19 cellular contexts compared by ENCODE assay signal in genomic region chr3:122085666-122086065, GRCh38. TPM values are rescaled to one million over a fixed set of nuclear protein-coding genes. Genes with fewer than 3 reads are reported as not detected.
DNase-seq lines count a peak whose midpoint lies in the region; ATAC-seq, FAIRE-seq and TF ChIP-seq lines count a peak whose summit lies in the region.
"Had no signal": no experiment of that assay in that cellular context is flagged by ENCODE, and none has a peak within 500 bp of the region (broad histone marks: within the 10 kb centered on the region; RNA-seq: fewer than 3 reads in every experiment).

No MANE protein-coding gene starts in this region.

- H3K27ac Mint-ChIP-seq in neural progenitor cell, result no peak overlapping the region
- H3K27ac Mint-ChIP-seq: naive thymus-derived CD8-positive, alpha-beta T cell had no signal

- no peaks in the 10 kb centered on the region for H4K20me1 ChIP-seq in BLaER1
- H4K20me1 ChIP-seq in OCI-LY3 (ENCODE audit: insufficient read depth, low read length), result no peaks in the 10 kb centered on the region
- H4K20me1 ChIP-seq in neural progenitor cell (ENCODE audit: low read depth), result no peaks in the 10 kb centered on the region

- H3K9me3 ChIP-seq in BLaER1 (no peaks in the 10 kb centered on the region), OCI-LY3 (ENCODE audit: insufficient read depth, low read length) (no peaks in the 10 kb centered on the region), neural progenitor cell (ENCODE audit: low read depth) (no peaks in the 10 kb centered on the region)
- H3K9me3 ChIP-seq: lower lobe of right lung, prostate gland, SK-N-SH had no signal

- DNase-seq in GM12892 (ENCODE audit: insufficient read length) (no peak), epithelial cell of esophagus (ENCODE audit: low read depth) (peak; percentile 7), neural progenitor cell (ENCODE audit: low spot score) (no peak)
- no peak for DNase-seq in stimulated activated CD4-positive, alpha-beta T cell treated with anti-CD3 and anti-CD28 coated beads, Interleukin-4, amount 100 ng/mL, for 1 hour
- DNase-seq: dermis blood vessel endothelial cell; DMS79 treated with DMSO at 0.1 percent for 48 hours; glutamatergic neuron; lower lobe of right lung; naive thymus-derived CD8-positive, alpha-beta T cell; NCI-H1417 treated with DMSO at 0.1 percent for 48 hours; NCI-H226; SK-N-SH; stimulated activated CD4-positive, alpha-beta T cell treated with anti-CD3 and anti-CD28 coated beads, Interleukin-12 subunit alpha, Interleukin-12 subunit beta, amount 100 ng/mL, for 4 hours; WERI-Rb-1 had no signal

- H2AFZ ChIP-seq in OCI-LY3 (ENCODE audit: low read depth, low read length) (no peak overlapping the region), neural progenitor cell (replicated peaks) (no peak overlapping the region)

- H3K9ac ChIP-seq in BLaER1 (no peak overlapping the region), OCI-LY3 (ENCODE audit: low read length) (no peak overlapping the region; the same call in 1 of the 2 replicates), neural progenitor cell (no peak overlapping the region)
- H3K9ac ChIP-seq: SK-N-SH had no signal

- peak; percentile 74 for FAIRE-seq in GM12892 (lab: Jason Lieb, UNC)
- FAIRE-seq: astrocyte had no signal

- H3K27ac ChIP-seq in BLaER1 (no peak overlapping the region), OCI-LY3 (ENCODE audit: low read length) (peak overlapping the region; percentile 25; the same call in 1 of the 2 replicates), neural progenitor cell (no peak overlapping the region)
- H3K27ac ChIP-seq: lower lobe of right lung, prostate gland, WERI-Rb-1 had no signal

- H3K4me2 ChIP-seq in BLaER1 (peak overlapping the region; percentile 33), OCI-LY3 (ENCODE audit: low read length) (peak overlapping the region; percentile 59), neural progenitor cell (no peak overlapping the region)
- H3K4me2 ChIP-seq: SK-N-SH had no signal

- no peaks in the 10 kb centered on the region for H3F3A ChIP-seq in neural progenitor cell (ENCODE audit: low read depth)

- no peaks in the 10 kb centered on the region for H3K27me3 ChIP-seq in BLaER1
- no peaks in the 10 kb centered on the region for H3K27me3 ChIP-seq in OCI-LY3 (ENCODE audit: low read depth, low read length)
- H3K27me3 ChIP-seq in neural progenitor cell, result no peaks in the 10 kb centered on the region

- no peak overlapping the region for H3K4me3 ChIP-seq in BLaER1
- no peak overlapping the region for H3K4me3 ChIP-seq in OCI-LY3 (ENCODE audit: low read length)
- no peak overlapping the region for H3K4me3 ChIP-seq in epithelial cell of esophagus (ENCODE audit: low read length)
- no peak overlapping the region for H3K4me3 ChIP-seq in neural progenitor cell
- H3K4me3 ChIP-seq: lower lobe of right lung, prostate gland had no signal

- TF ChIP-seq POLR2A in GM12892 (IDR thresholded peaks at IDR 0.05; ENCODE audit: low read depth, low read length), result no peak

- ATAC-seq in GM21526 (IDR thresholded peaks at IDR 0.05; ENCODE audit: low FRiP score, unreplicated experiment), result no peak
- ATAC-seq: naive thymus-derived CD8-positive, alpha-beta T cell had no signal

- TF ChIP-seq CTCF in OCI-LY3 (IDR thresholded peaks at IDR 0.05; ENCODE audit: low read depth, low read length) (no peak), epithelial cell of esophagus (IDR thresholded peaks at IDR 0.05; ENCODE audit: insufficient read depth, low read depth, low read length, missing control alignments) (no peak), neural progenitor cell (IDR thresholded peaks at IDR 0.05) (no peak)

- no peaks in the 10 kb centered on the region for H3K4me1 Mint-ChIP-seq in neural progenitor cell

- H3K79me2 ChIP-seq in OCI-LY3 (ENCODE audit: low read length), result peaks cover 63% of the 10 kb centered on the region
- H3K79me2 ChIP-seq in neural progenitor cell (ENCODE audit: low read depth), result no peaks in the 10 kb centered on the region

- H3K4me3 Mint-ChIP-seq in neural progenitor cell, result no peak overlapping the region
- H3K4me3 Mint-ChIP-seq: naive thymus-derived CD8-positive, alpha-beta T cell had no signal

- H3K4me1 ChIP-seq in BLaER1 (peaks cover 27% of the 10 kb centered on the region), OCI-LY3 (ENCODE audit: low read length) (peaks cover 89% of the 10 kb centered on the region), neural progenitor cell (no peaks in the 10 kb centered on the region)
- H3K4me1 ChIP-seq: lower lobe of right lung, prostate gland had no signal

- H3K27me3 Mint-ChIP-seq in neural progenitor cell (ENCODE audit: insufficient read depth, low read depth), result no peaks in the 10 kb centered on the region

- H3K36me3 ChIP-seq in BLaER1 (no peaks in the 10 kb centered on the region), OCI-LY3 (replicated peaks; ENCODE audit: low read depth, low read length) (peaks cover 27% of the 10 kb centered on the region), neural progenitor cell (no peaks in the 10 kb centered on the region)
- H3K36me3 ChIP-seq: lower lobe of right lung, prostate gland, WERI-Rb-1 had no signal

- no peaks in the 10 kb centered on the region for H3K36me3 Mint-ChIP-seq in neural progenitor cell
- H3K36me3 Mint-ChIP-seq: naive thymus-derived CD8-positive, alpha-beta T cell had no signal

- H3K9me3 Mint-ChIP-seq in neural progenitor cell, result no peaks in the 10 kb centered on the region
- H3K9me3 Mint-ChIP-seq: naive thymus-derived CD8-positive, alpha-beta T cell had no signal

RNA-seq across cellular contexts. Expression of gene CD86, which starts 30.5 kb away (rescaled TPM):
- 21.2 TPM for polyA plus RNA-seq in GM12892 (2012; ENCODE audit: missing spikeins)
- not detected in 2 replicates for total RNA-seq in neural progenitor cell (ENCODE audit: low replicate concordance)
- total RNA-seq: astrocyte, dermis blood vessel endothelial cell had no signal
- polyA plus RNA-seq: SK-N-SH had no signal
